In the genomic region with DNA sequence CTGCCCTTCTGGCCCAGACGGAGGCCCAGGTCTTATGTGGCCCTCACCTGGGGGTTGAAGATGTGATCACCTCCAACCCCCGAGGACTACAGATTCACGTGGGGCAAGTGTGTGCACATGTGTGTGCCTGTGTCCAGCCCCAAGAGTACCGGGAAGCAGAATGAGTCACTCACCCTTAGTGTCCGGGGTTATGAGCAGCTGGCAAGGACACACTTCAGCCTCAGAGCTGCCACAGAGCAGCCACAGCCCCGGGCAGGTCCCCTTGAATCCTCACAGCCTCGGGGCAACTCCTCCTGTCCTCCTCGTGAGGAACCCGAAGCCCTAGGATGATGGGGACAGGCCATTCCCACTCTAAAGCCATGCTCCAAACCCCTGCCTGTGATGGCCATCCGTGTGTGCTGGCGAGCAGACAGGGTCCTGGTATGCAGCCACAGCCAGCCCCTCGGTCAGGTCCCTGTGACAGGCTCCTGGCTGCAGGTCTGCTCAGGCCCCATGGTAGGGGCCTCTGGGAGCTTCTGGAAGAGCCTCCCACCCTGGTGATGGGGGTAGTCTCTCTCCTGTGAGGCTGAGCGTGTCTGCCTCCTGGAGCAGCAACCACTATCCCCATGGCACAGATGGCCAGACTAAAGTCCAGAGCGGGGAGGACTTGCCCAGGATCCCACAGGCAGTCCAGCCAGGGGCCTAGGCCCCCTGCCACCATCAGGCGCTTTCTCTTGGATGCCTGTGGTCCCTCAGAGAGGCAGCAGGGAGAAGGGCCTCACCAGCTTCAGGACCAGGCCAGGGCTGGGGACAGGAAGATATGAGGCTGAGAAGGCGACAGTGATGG, we compare ENCODE assay signal across 12 cellular contexts. TPM values are rescaled to one million over a fixed set of nuclear protein-coding genes. Genes with fewer than 3 reads are reported as not detected.
A peak's percentile ranks its signal among the peaks of the same experiment; 100 is the strongest.
DNase-seq lines count a peak whose midpoint lies in the region; ATAC-seq and TF ChIP-seq lines count a peak whose summit lies in the region.
"Had no signal": no experiment of that assay in that cellular context is flagged by ENCODE, and none has a peak within 500 bp of the region (broad histone marks: within the 10 kb centered on the region; RNA-seq: fewer than 3 reads in every experiment).

No MANE protein-coding gene starts in this region.

- H3K4me1 Mint-ChIP-seq in natural killer cell, result peaks cover 0 to 18% of the 10 kb centered on the region in 2 donors
- no peaks in the 10 kb centered on the region for H3K4me1 Mint-ChIP-seq in activated T-helper 17 cell treated with anti-CD3 and anti-CD28 coated beads, Interleukin-2, amount 50 U/mL, for 72 hours

- intact Hi-C loops in testis (cut with DNase I; ENCODE audit: low total_unique reads), result no loop called here
- intact Hi-C loops in natural killer cell (cut with micrococcal nuclease), result no loop called here

- no peaks in the 10 kb centered on the region for H3K9me3 Mint-ChIP-seq in natural killer cell
- no peaks in the 10 kb centered on the region for H3K9me3 Mint-ChIP-seq in activated T-helper 17 cell treated with anti-CD3 and anti-CD28 coated beads, Interleukin-2, amount 50 U/mL, for 72 hours
- H3K9me3 Mint-ChIP-seq: H9, IgD-negative memory B cell, neural crest cell had no signal

- H3K27ac Mint-ChIP-seq in natural killer cell, result no peak overlapping the region
- no peak overlapping the region for H3K27ac Mint-ChIP-seq in activated T-helper 17 cell treated with anti-CD3 and anti-CD28 coated beads, Interleukin-2, amount 50 U/mL, for 72 hours
- H3K27ac Mint-ChIP-seq: H9, IgD-negative memory B cell had no signal

- peak overlapping the region; percentile 58 to 74 for H3K27ac ChIP-seq in testis

- no peaks in the 10 kb centered on the region for H3K36me3 ChIP-seq in testis (ENCODE audit: low read depth, missing control alignments)

- TF ChIP-seq CTCF in choroid plexus epithelial cell (conservative IDR thresholded peaks at IDR 0.05; ENCODE audit: low read depth, low read length), result no peak
- TF ChIP-seq CTCF in testis (IDR thresholded peaks at IDR 0.05), result no peak
- TF ChIP-seq CTCF in natural killer cell (IDR thresholded peaks at IDR 0.05), result no peak

- 70 to 100% methylated on average over 1 to 16 of the region's 16 CpGs for WGBS in testis, 2 donors

- H3K4me3 Mint-ChIP-seq in natural killer cell, result no peak overlapping the region
- no peak overlapping the region for H3K4me3 Mint-ChIP-seq in activated T-helper 17 cell treated with anti-CD3 and anti-CD28 coated beads, Interleukin-2, amount 50 U/mL, for 72 hours
- H3K4me3 Mint-ChIP-seq: H9, neural crest cell had no signal

- no peak for TF ChIP-seq POLR2A in testis (IDR thresholded peaks at IDR 0.05)

- no peaks in the 10 kb centered on the region for H3K27me3 ChIP-seq in testis

- H3K9me3 ChIP-seq in testis, result no peaks in the 10 kb centered on the region

- no peak overlapping the region for H3K4me3 ChIP-seq in choroid plexus epithelial cell (ENCODE audit: low read depth, low read length)
- peak overlapping the region in 1 of 2 donors; percentile 10 for H3K4me3 ChIP-seq in testis

- DNase-seq in LHCN-M2 (ENCODE audit: low read depth), result peak; percentile 78
- peak; percentile 58 for DNase-seq in choroid plexus epithelial cell (ENCODE audit: low read depth)
- peak; percentile 58 for DNase-seq in kidney tubule cell (ENCODE audit: low spot score)
- no peak for DNase-seq in testis
- no peak for DNase-seq in natural killer cell
- DNase-seq: H9, NCI-H82 had no signal

- ATAC-seq in HG02678 (IDR thresholded peaks at IDR 0.05; ENCODE audit: unreplicated experiment) (no peak), natural killer cell (no peak), GM18909 (IDR thresholded peaks at IDR 0.05; ENCODE audit: poor library complexity, unreplicated experiment) (no peak)
- ATAC-seq in activated T-helper 17 cell treated with anti-CD3 and anti-CD28 coated beads, Interleukin-2, amount 50 U/mL, for 72 hours (replicated peaks), result no peak

- peaks cover 36% of the 10 kb centered on the region for H3K4me1 ChIP-seq in testis

- H3K36me3 Mint-ChIP-seq in natural killer cell, result no peaks in the 10 kb centered on the region
- peaks cover 18% of the 10 kb centered on the region for H3K36me3 Mint-ChIP-seq in activated T-helper 17 cell treated with anti-CD3 and anti-CD28 coated beads, Interleukin-2, amount 50 U/mL, for 72 hours (ENCODE audit: low read depth)
- H3K36me3 Mint-ChIP-seq: IgD-negative memory B cell had no signal

- no peaks in the 10 kb centered on the region for H3K27me3 Mint-ChIP-seq in natural killer cell (ENCODE audit: low read depth in 2 of 2)
- H3K27me3 Mint-ChIP-seq in activated T-helper 17 cell treated with anti-CD3 and anti-CD28 coated beads, Interleukin-2, amount 50 U/mL, for 72 hours, result no peaks in the 10 kb centered on the region

RNA-seq across cellular contexts. Expression of a gene that starts 0.9 kb away (rescaled TPM):
- under 0.01 TPM in 1 of 2 replicates, not detected in the other for total RNA-seq in LHCN-M2 (2014; rRNA removed)
- polyA plus RNA-seq in LHCN-M2 (2012), result not detected
- 10 to 100 TPM; 58.6 to 71.9 TPM for total RNA-seq in testis
- polyA plus RNA-seq in testis (ENCODE audit: insufficient read depth, low read depth, low replicate concordance), result 41.7 TPM
- 10 to 100 TPM in 1 of 3 donors, 1 to 10 TPM in 2; 1.8 to 26.5 (median 5.9) TPM for total RNA-seq in natural killer cell
- total RNA-seq in activated T-helper 17 cell treated with anti-CD3 and anti-CD28 coated beads, Interleukin-2, amount 50 U/mL, for 72 hours, result under 1 TPM; 0.19 to 0.26 TPM
- polyA plus RNA-seq: IgD-negative memory B cell had no signal

RNA-seq across cellular contexts. Expression of a gene that starts 37.7 kb away (rescaled TPM):
- 118 and 133 TPM in 2 replicates for total RNA-seq in LHCN-M2 (2014; rRNA removed)
- polyA plus RNA-seq in LHCN-M2 (2012), result 121 TPM
- total RNA-seq in testis, result 100 to 1,000 TPM; 137 to 147 TPM
- polyA plus RNA-seq in testis (ENCODE audit: insufficient read depth, low read depth, low replicate concordance), result 92.4 TPM
- 10 to 100 TPM in 1 of 3 donors, 1 to 10 TPM in 2; 2.2 to 10.7 (median 2.2) TPM for total RNA-seq in natural killer cell
- total RNA-seq in activated T-helper 17 cell treated with anti-CD3 and anti-CD28 coated beads, Interleukin-2, amount 50 U/mL, for 72 hours, result 10 to 100 TPM; 23.3 to 54.7 TPM

RNA-seq across cellular contexts. Expression of a gene that starts 40.4 kb away (rescaled TPM):
- total RNA-seq in LHCN-M2 (2014; rRNA removed) (1.1 and 1.7 TPM in 2 replicates), testis (10 to 100 TPM; 23.0 to 30.5 TPM), natural killer cell (1 to 10 TPM; 4.1 to 9.5 (median 7.3) TPM)
- polyA plus RNA-seq in LHCN-M2 (2012), result 143 TPM
- polyA plus RNA-seq in testis (ENCODE audit: insufficient read depth, low read depth, low replicate concordance), result 37.0 TPM
- total RNA-seq in activated T-helper 17 cell treated with anti-CD3 and anti-CD28 coated beads, Interleukin-2, amount 50 U/mL, for 72 hours, result 10 to 100 TPM in 1 of 2 donors, 1 to 10 TPM in 1; 7.9 to 12.0 TPM

RNA-seq across cellular contexts. Expression of a gene that starts 40.6 kb away (rescaled TPM):
- total RNA-seq in LHCN-M2 (2014; rRNA removed) (45.7 and 48.7 TPM in 2 replicates), testis (100 to 1,000 TPM; 315 to 327 TPM), natural killer cell (100 to 1,000 TPM; 162 to 191 (median 175) TPM)
- 36.3 TPM for polyA plus RNA-seq in LHCN-M2 (2012)
- polyA plus RNA-seq in testis (ENCODE audit: insufficient read depth, low read depth, low replicate concordance), result 166 TPM
- total RNA-seq in activated T-helper 17 cell treated with anti-CD3 and anti-CD28 coated beads, Interleukin-2, amount 50 U/mL, for 72 hours, result 100 to 1,000 TPM in 1 of 2 donors, 10 to 100 TPM in 1; 75.2 to 123 TPM

RNA-seq across cellular contexts. Expression of a gene that starts 42.1 kb away (rescaled TPM):
- total RNA-seq in LHCN-M2 (2014; rRNA removed) (1.5 and 8.2 TPM in 2 replicates), testis (10 to 100 TPM; 11.3 to 23.2 TPM), natural killer cell (1 to 10 TPM in 2 of 3 donors, not detected in 1; 1.1 to 1.2 TPM)
- polyA plus RNA-seq in LHCN-M2 (2012), result 56.7 TPM
- 91.7 TPM for polyA plus RNA-seq in testis (ENCODE audit: insufficient read depth, low read depth, low replicate concordance)
- 1 to 10 TPM; 2.0 to 6.5 TPM for total RNA-seq in activated T-helper 17 cell treated with anti-CD3 and anti-CD28 coated beads, Interleukin-2, amount 50 U/mL, for 72 hours
- total RNA-seq: neural crest cell had no signal
- polyA plus RNA-seq: IgD-negative memory B cell had no signal

Comparison
In these comparisons a context has a peak if more than half of its experiments do, and no peak if none do; other contexts are left out.
1. DNase-seq: peak in LHCN-M2 (single experiment), choroid plexus epithelial cell (single experiment) and kidney tubule cell (single experiment); none in testis (single experiment) and natural killer cell (single experiment).